21 cellular contexts compared by ENCODE assay signal in the genomic region with DNA sequence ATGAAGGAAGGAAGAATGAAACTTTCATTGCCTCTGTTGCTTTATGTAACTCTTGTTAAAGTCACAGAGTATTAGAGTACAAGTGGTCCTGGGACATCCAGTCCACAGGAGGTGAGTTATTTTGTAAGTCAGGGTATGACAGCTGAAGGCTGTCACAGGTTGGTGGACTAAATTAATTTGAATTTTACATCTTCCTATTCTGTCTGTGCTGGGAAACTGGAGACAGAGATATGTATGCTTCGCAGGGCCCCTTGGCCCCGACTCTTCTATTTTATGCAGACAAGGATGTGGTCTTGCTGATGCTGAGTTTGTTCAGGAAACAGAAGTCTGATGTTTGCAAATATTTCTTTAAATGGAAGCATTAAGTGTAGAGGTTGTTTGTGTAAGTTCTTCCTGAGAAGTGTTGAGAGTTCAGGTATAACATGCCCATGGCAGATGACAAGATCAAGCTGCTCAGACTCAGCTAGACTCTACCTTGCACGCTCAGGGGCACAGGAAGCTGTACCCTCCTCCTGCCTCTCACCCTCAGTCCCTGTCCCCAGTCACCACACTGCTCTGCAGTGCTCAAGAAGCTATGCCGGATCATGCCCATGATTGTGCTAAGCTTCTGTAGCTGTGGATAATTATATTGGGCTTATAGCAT. TPM values are rescaled to one million over a fixed set of nuclear protein-coding genes. Genes with fewer than 3 reads are reported as not detected.
A peak's percentile ranks its signal among the peaks of the same experiment; 100 is the strongest.
DNase-seq lines count a peak whose midpoint lies in the region; ATAC-seq and TF ChIP-seq lines count a peak whose summit lies in the region.
"Had no signal": no experiment of that assay in that cellular context is flagged by ENCODE, and none has a peak within 500 bp of the region (broad histone marks: within the 10 kb centered on the region; RNA-seq: fewer than 3 reads in every experiment).

No MANE protein-coding gene starts in this region.

- peak; percentile 19 for DNase-seq in activated CD4-positive, alpha-beta T cell treated with anti-CD3 and anti-CD28 coated beads for 36 hours
- DNase-seq in activated CD4-positive, alpha-beta T cell treated with anti-CD3 and anti-CD28 coated beads for 48 hours, result no peak
- peak in 1 of 3 donors; percentile 26 for DNase-seq in CD4-positive, CD25-positive, alpha-beta regulatory T cell
- DNase-seq in central memory CD8-positive, alpha-beta T cell (ENCODE audit: low spot score in 2 of 2), result no peak
- DNase-seq in hepatocyte (ENCODE audit: low spot score) (no peak), upper lobe of left lung (no peak), sigmoid colon (no peak)
- DNase-seq: activated CD4-positive, alpha-beta T cell treated with anti-CD3 and anti-CD28 coated beads, Interleukin-2, amount 50 U/mL, for 1 hour; brain microvascular endothelial cell; hypothalamus; NCI-H1417; NCI-H2171; NCI-H748 treated with DMSO at 0.1 percent for 48 hours; PC-9; SJCRH30; stimulated activated CD4-positive, alpha-beta T cell treated with anti-CD3 and anti-CD28 coated beads, Interleukin-4, amount 100 ng/mL, for 1 hour; T-helper 9 cell; testis had no signal

- no peak for TF ChIP-seq EP300 in upper lobe of left lung (IDR thresholded peaks at IDR 0.05)
- TF ChIP-seq EP300 in sigmoid colon (IDR thresholded peaks at IDR 0.05), result no peak

- H3K27ac ChIP-seq in CD4-positive, CD25-positive, alpha-beta regulatory T cell (ENCODE audit: insufficient read depth, low read length, poor library complexity, severe bottlenecking), result no peak overlapping the region
- H3K27ac ChIP-seq in hepatocyte, result no peak overlapping the region
- no peak overlapping the region for H3K27ac ChIP-seq in upper lobe of left lung
- H3K27ac ChIP-seq in sigmoid colon, result no peak overlapping the region
- H3K27ac ChIP-seq: 22Rv1, brain microvascular endothelial cell, PC-9, SJCRH30, testis had no signal

- no peak overlapping the region for H3K4me2 ChIP-seq in hepatocyte
- H3K4me2 ChIP-seq: PC-9 had no signal

- no peaks in the 10 kb centered on the region for H3K36me3 ChIP-seq in CD4-positive, CD25-positive, alpha-beta regulatory T cell (ENCODE audit: control insufficient read depth, insufficient read depth, low read length)
- H3K36me3 ChIP-seq in hepatocyte (replicated peaks; ENCODE audit: insufficient read depth, low read depth) (no peaks in the 10 kb centered on the region), upper lobe of left lung (no peaks in the 10 kb centered on the region), sigmoid colon (no peaks in the 10 kb centered on the region)
- H3K36me3 ChIP-seq: brain microvascular endothelial cell, SJCRH30 had no signal

- H3K27me3 ChIP-seq in CD4-positive, CD25-positive, alpha-beta regulatory T cell (ENCODE audit: control insufficient read depth, insufficient read depth, low read length), result peaks cover 4% of the 10 kb centered on the region
- H3K27me3 ChIP-seq in hepatocyte, result peaks cover 6% of the 10 kb centered on the region
- H3K27me3 ChIP-seq in upper lobe of left lung, result no peaks in the 10 kb centered on the region
- H3K27me3 ChIP-seq in sigmoid colon, result no peaks in the 10 kb centered on the region
- H3K27me3 ChIP-seq: brain microvascular endothelial cell, testis had no signal

- peaks cover 36% of the 10 kb centered on the region for H3K4me1 Mint-ChIP-seq in activated CD4-positive, alpha-beta T cell treated with anti-CD3 and anti-CD28 coated beads for 36 hours
- H3K4me1 Mint-ChIP-seq in CD4-positive, CD25-positive, alpha-beta regulatory T cell, result peaks cover 6 to 25% (median 11%) of the 10 kb centered on the region in 4 donors
- H3K4me1 Mint-ChIP-seq in T-helper 1 cell treated with Interleukin-12 subunit alpha and Interleukin-12 subunit beta and Interleukin-4 antibody, amounts not matched to agents 30 μg/mL and 1 μg/mL, for 36 hours (ENCODE audit: low read depth), result peaks cover 12% of the 10 kb centered on the region
- H3K4me1 Mint-ChIP-seq in central memory CD8-positive, alpha-beta T cell, result peaks cover 8% of the 10 kb centered on the region

- peak overlapping the region; percentile 74 for H3K27ac Mint-ChIP-seq in activated CD4-positive, alpha-beta T cell treated with anti-CD3 and anti-CD28 coated beads for 36 hours
- H3K27ac Mint-ChIP-seq in CD4-positive, CD25-positive, alpha-beta regulatory T cell, result peak overlapping the region; percentile 39 to 96 (median 81)
- H3K27ac Mint-ChIP-seq in T-helper 1 cell treated with Interleukin-12 subunit alpha and Interleukin-12 subunit beta and Interleukin-4 antibody, amounts not matched to agents 30 μg/mL and 1 μg/mL, for 36 hours, result peak overlapping the region; percentile 7
- peak overlapping the region; percentile 2 for H3K27ac Mint-ChIP-seq in central memory CD8-positive, alpha-beta T cell (ENCODE audit: low read depth)

- peak overlapping the region; percentile 22 for H3K4me3 ChIP-seq in CD4-positive, CD25-positive, alpha-beta regulatory T cell (ENCODE audit: low read depth, low read length)
- no peak overlapping the region for H3K4me3 ChIP-seq in hepatocyte
- H3K4me3 ChIP-seq in upper lobe of left lung, result no peak overlapping the region
- no peak overlapping the region for H3K4me3 ChIP-seq in sigmoid colon
- H3K4me3 ChIP-seq: PC-9, SJCRH30, testis had no signal

- peak; percentile 74 for ATAC-seq in activated CD4-positive, alpha-beta T cell treated with anti-CD3 and anti-CD28 coated beads for 36 hours
- peak; percentile 72 for ATAC-seq in CD4-positive, CD25-positive, alpha-beta regulatory T cell (ENCODE audit: low read depth in 2 of 2)
- peak; percentile 36 for ATAC-seq in central memory CD8-positive, alpha-beta T cell (replicated peaks; ENCODE audit: extremely low read depth, poor library complexity, severe bottlenecking)
- ATAC-seq in upper lobe of left lung (ENCODE audit: low FRiP score in 2 of 2), result no peak

- H2AFZ ChIP-seq in hepatocyte, result no peak overlapping the region
- H2AFZ ChIP-seq: PC-9 had no signal

- no peaks in the 10 kb centered on the region for H3K79me2 ChIP-seq in hepatocyte

- WGBS in hepatocyte (ENCODE audit: low lambda C conversion rate, missing lambda C conversion rate), result 92% methylated on average over 4 of the region's 4 CpGs
- WGBS in upper lobe of left lung, 2 donors, result 46 to 53% methylated on average over 3 to 4 of the region's 4 CpGs
- 47 to 87% methylated on average over 4 of the region's 4 CpGs for WGBS in sigmoid colon, 2 donors

- no peaks in the 10 kb centered on the region for H3K27me3 Mint-ChIP-seq in activated CD4-positive, alpha-beta T cell treated with anti-CD3 and anti-CD28 coated beads for 36 hours
- peaks cover 11% of the 10 kb centered on the region for H3K27me3 Mint-ChIP-seq in CD4-positive, CD25-positive, alpha-beta regulatory T cell
- H3K27me3 Mint-ChIP-seq in T-helper 1 cell treated with Interleukin-12 subunit alpha and Interleukin-12 subunit beta and Interleukin-4 antibody, amounts not matched to agents 30 μg/mL and 1 μg/mL, for 36 hours (ENCODE audit: low read depth), result peaks cover 4% of the 10 kb centered on the region
- H3K27me3 Mint-ChIP-seq in central memory CD8-positive, alpha-beta T cell, result peaks cover 61% of the 10 kb centered on the region

- no peaks in the 10 kb centered on the region for H3K9me2 ChIP-seq in hepatocyte (replicated peaks; ENCODE audit: insufficient read depth)

- H3K4me3 Mint-ChIP-seq in activated CD4-positive, alpha-beta T cell treated with anti-CD3 and anti-CD28 coated beads for 36 hours, result no peak overlapping the region
- peak overlapping the region in 2 of 4 donors; percentile 26 to 84 for H3K4me3 Mint-ChIP-seq in CD4-positive, CD25-positive, alpha-beta regulatory T cell
- H3K4me3 Mint-ChIP-seq in T-helper 1 cell treated with Interleukin-12 subunit alpha and Interleukin-12 subunit beta and Interleukin-4 antibody, amounts not matched to agents 30 μg/mL and 1 μg/mL, for 36 hours, result no peak overlapping the region
- H3K4me3 Mint-ChIP-seq in central memory CD8-positive, alpha-beta T cell, result no peak overlapping the region
- H3K4me3 Mint-ChIP-seq: nephron had no signal

- CTCF ChIA-PET in activated CD4-positive, alpha-beta T cell treated with anti-CD3 and anti-CD28 coated beads for 36 hours (lab: Charles Lee), result interaction anchor here (0.5 to 2.0 kb wide), 4 partner anchors 16 to 1192 kb away, joined by 3 to 9 read pairs (median 4); no protein-coding TSS in a partner anchor

- no peaks in the 10 kb centered on the region for H3K36me3 Mint-ChIP-seq in activated CD4-positive, alpha-beta T cell treated with anti-CD3 and anti-CD28 coated beads for 36 hours (ENCODE audit: low read depth)
- no peaks in the 10 kb centered on the region for H3K36me3 Mint-ChIP-seq in CD4-positive, CD25-positive, alpha-beta regulatory T cell
- no peaks in the 10 kb centered on the region for H3K36me3 Mint-ChIP-seq in T-helper 1 cell treated with Interleukin-12 subunit alpha and Interleukin-12 subunit beta and Interleukin-4 antibody, amounts not matched to agents 30 μg/mL and 1 μg/mL, for 36 hours (ENCODE audit: low read depth)
- H3K36me3 Mint-ChIP-seq in central memory CD8-positive, alpha-beta T cell (ENCODE audit: insufficient read depth), result no peaks in the 10 kb centered on the region

- H3K4me1 ChIP-seq in CD4-positive, CD25-positive, alpha-beta regulatory T cell (ENCODE audit: control insufficient read depth, insufficient read depth, low read length, poor library complexity, severe bottlenecking), result peaks cover 5% of the 10 kb centered on the region
- H3K4me1 ChIP-seq in hepatocyte (ENCODE audit: insufficient read depth) (no peaks in the 10 kb centered on the region), upper lobe of left lung (no peaks in the 10 kb centered on the region), sigmoid colon (no peaks in the 10 kb centered on the region)
- H3K4me1 ChIP-seq: SJCRH30, testis had no signal

- H4K20me1 ChIP-seq in hepatocyte (ENCODE audit: insufficient read depth, poor library complexity, severe bottlenecking), result no peaks in the 10 kb centered on the region

- H3K9me3 ChIP-seq in CD4-positive, CD25-positive, alpha-beta regulatory T cell (ENCODE audit: control insufficient read depth in 2 of 2, low read length in 2 of 2), result no peaks in the 10 kb centered on the region
- H3K9me3 ChIP-seq in hepatocyte (ENCODE audit: low read depth) (no peaks in the 10 kb centered on the region), upper lobe of left lung (no peaks in the 10 kb centered on the region), sigmoid colon (peaks cover 0 to 2% (median 0%) of the 10 kb centered on the region in 4 donors)
- H3K9me3 ChIP-seq: SJCRH30, testis had no signal

- no peak for TF ChIP-seq CTCF in hepatocyte (IDR thresholded peaks at IDR 0.05; ENCODE audit: poor library complexity)
- no peak for TF ChIP-seq CTCF in upper lobe of left lung (IDR thresholded peaks at IDR 0.05)
- no peak for TF ChIP-seq CTCF in sigmoid colon (IDR thresholded peaks at IDR 0.05)

- POLR2A ChIA-PET in activated CD4-positive, alpha-beta T cell treated with anti-CD3 and anti-CD28 coated beads for 36 hours (lab: Charles Lee), result no interaction called here

- no peaks in the 10 kb centered on the region for H3K9me3 Mint-ChIP-seq in activated CD4-positive, alpha-beta T cell treated with anti-CD3 and anti-CD28 coated beads for 36 hours (ENCODE audit: low read depth)
- peaks cover 0 to 2% (median 0%) of the 10 kb centered on the region in 7 donors for H3K9me3 Mint-ChIP-seq in CD4-positive, CD25-positive, alpha-beta regulatory T cell
- H3K9me3 Mint-ChIP-seq in T-helper 1 cell treated with Interleukin-12 subunit alpha and Interleukin-12 subunit beta and Interleukin-4 antibody, amounts not matched to agents 30 μg/mL and 1 μg/mL, for 36 hours, result no peaks in the 10 kb centered on the region
- H3K9me3 Mint-ChIP-seq in central memory CD8-positive, alpha-beta T cell, result no peaks in the 10 kb centered on the region

- TF ChIP-seq POLR2A in upper lobe of left lung (IDR thresholded peaks at IDR 0.05) (no peak), sigmoid colon (IDR thresholded peaks at IDR 0.05) (no peak)

- intact Hi-C loops in activated CD4-positive, alpha-beta T cell treated with anti-CD3 and anti-CD28 coated beads for 36 hours (cut with DNase I, micrococcal nuclease), result no loop called here
- intact Hi-C loops in sigmoid colon (cut with DNase I), result no loop called here

RNA-seq across cellular contexts. Expression of a gene that starts 23.4 kb away (rescaled TPM):
- 1 to 10 TPM; 3.2 to 3.5 TPM for total RNA-seq in activated CD4-positive, alpha-beta T cell treated with anti-CD3 and anti-CD28 coated beads for 36 hours
- 2.9 TPM for total RNA-seq in CD4-positive, CD25-positive, alpha-beta regulatory T cell
- under 1 TPM in 3 of 4 donors, not detected in 1; 0.25 to 0.84 (median 0.26) TPM for polyA plus RNA-seq in CD4-positive, CD25-positive, alpha-beta regulatory T cell
- 15.3 and 18.8 TPM in 2 replicates for total RNA-seq in hepatocyte
- polyA plus RNA-seq in hepatocyte, result 4.5 and 6.3 TPM in 2 replicates
- total RNA-seq in upper lobe of left lung, result 10 to 100 TPM; 11.5 to 28.4 (median 17.0) TPM
- total RNA-seq in sigmoid colon, result 100 to 1,000 TPM in 1 of 4 donors, 10 to 100 TPM in 3; 14.1 to 123 (median 18.4) TPM
- polyA plus RNA-seq in sigmoid colon, result 10 to 100 TPM; 33.0 to 51.6 (median 43.1) TPM

RNA-seq across cellular contexts. Expression of a gene that starts 42.6 kb away (rescaled TPM):
- 1,000 to 10,000 TPM in 1 of 2 experiments, 100 to 1,000 TPM in 1; 756 to 1,682 TPM for total RNA-seq in activated CD4-positive, alpha-beta T cell treated with anti-CD3 and anti-CD28 coated beads for 36 hours
- 1,575 TPM for total RNA-seq in CD4-positive, CD25-positive, alpha-beta regulatory T cell
- 1,000 to 10,000 TPM; 4,189 to 7,317 (median 5,908) TPM for polyA plus RNA-seq in CD4-positive, CD25-positive, alpha-beta regulatory T cell
- 960 and 1,101 TPM in 2 replicates for total RNA-seq in hepatocyte
- polyA plus RNA-seq in hepatocyte, result 349 and 358 TPM in 2 replicates
- 100 to 1,000 TPM; 158 to 853 (median 524) TPM for total RNA-seq in upper lobe of left lung
- 1,000 to 10,000 TPM in 3 of 4 donors, 100 to 1,000 TPM in 1; 708 to 2,145 (median 1,875) TPM for total RNA-seq in sigmoid colon
- 1,000 to 10,000 TPM; 1,833 to 2,533 (median 1,930) TPM for polyA plus RNA-seq in sigmoid colon

Comparison
In these comparisons a context has a peak if more than half of its experiments do, and no peak if none do; other contexts are left out.
1. ATAC-seq: peak in activated CD4-positive, alpha-beta T cell treated with anti-CD3 and anti-CD28 coated beads for 36 hours (single experiment), CD4-positive, CD25-positive, alpha-beta regulatory T cell (2 of 2) and central memory CD8-positive, alpha-beta T cell (single experiment); none in upper lobe of left lung (0 of 2).
2. H3K27ac Mint-ChIP-seq: peak in every context shown above with its lines; median percentile 81 in CD4-positive, CD25-positive, alpha-beta regulatory T cell; 74 in activated CD4-positive, alpha-beta T cell treated with anti-CD3 and anti-CD28 coated beads for 36 hours; 7 in T-helper 1 cell treated with Interleukin-12 subunit alpha and Interleukin-12 subunit beta and Interleukin-4 antibody, amounts not matched to agents 30 μg/mL and 1 μg/mL, for 36 hours; 2 in central memory CD8-positive, alpha-beta T cell.